17 cellular contexts compared by ENCODE assay signal in the genomic region with DNA sequence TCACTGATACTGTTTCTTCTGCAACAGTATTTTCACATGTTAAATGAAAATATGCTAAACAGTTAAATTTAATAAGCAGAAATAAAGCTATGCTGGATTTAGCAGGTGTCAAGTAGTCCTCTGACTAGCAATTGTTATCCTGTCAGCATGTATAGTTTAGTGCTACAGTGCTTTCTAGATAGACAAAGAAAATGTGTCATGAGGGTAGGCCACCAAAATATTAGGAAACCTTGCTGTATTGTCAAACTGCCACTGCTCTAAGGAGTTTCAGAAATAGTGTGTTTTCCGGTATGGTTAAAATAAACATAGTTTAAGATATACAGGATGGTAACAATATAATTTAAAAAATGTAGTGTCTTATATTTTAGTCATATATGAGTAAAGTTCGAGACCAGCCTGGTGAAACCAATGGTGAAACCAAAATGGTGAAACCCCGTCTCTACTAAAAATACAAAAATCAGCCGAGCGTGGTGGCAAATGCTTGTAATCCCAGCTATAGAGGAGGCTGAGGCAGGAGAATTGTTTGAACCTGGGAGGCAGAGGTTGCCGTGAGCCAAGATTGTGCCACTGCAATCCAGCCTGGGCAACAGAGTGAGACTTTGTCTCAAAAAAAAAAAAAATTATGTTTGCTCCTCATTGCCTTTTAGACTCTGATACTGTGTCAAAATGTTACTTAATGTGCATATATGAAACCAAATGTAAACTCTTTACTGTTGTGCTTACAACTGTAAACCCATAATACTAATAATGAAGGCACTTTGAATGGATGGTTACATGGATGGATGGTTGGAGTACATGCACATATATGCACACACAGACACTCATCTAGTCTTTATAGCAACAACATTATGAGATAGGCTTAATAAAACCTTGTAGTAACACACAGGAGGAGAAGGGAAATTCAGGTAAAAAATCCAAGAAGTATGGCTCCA.
DNase-seq lines count a peak whose midpoint lies in the region; ATAC-seq and TF ChIP-seq lines count a peak whose summit lies in the region.
"Had no signal": no experiment of that assay in that cellular context is flagged by ENCODE, and none has a peak within 500 bp of the region (broad histone marks: within the 10 kb centered on the region; RNA-seq: fewer than 3 reads in every experiment).

No MANE protein-coding gene starts in this region.

- intact Hi-C loops in vagina (cut with DNase I): no loop called here

- DNase-seq in brain microvascular endothelial cell: no peak
- no peak for DNase-seq in vagina (ENCODE audit: extremely low spot score in 2 of 2)
- no peak for DNase-seq in A172 (ENCODE audit: low spot score)
- DNase-seq in HuH-7.5 (ENCODE audit: low spot score): no peak
- DNase-seq: activated CD4-positive, CD25-positive, alpha-beta regulatory T cell; activated CD8-positive, alpha-beta memory T cell treated with anti-CD3 and anti-CD28 coated beads, Interleukin-2, amount 50 U/mL, for 4 hours; islet precursor cell; mesenchymal stem cell; NCI-H2029; NCI-H526; stimulated activated CD4-positive, alpha-beta T cell treated with anti-CD3 and anti-CD28 coated beads, Interleukin-15, amount 100 ng/mL, for 24 hours had no signal

- in situ Hi-C loops in brain microvascular endothelial cell (cut with HindIII; ENCODE audit: low pct_ligation_motif_present, low sequenced_read_pairs): no loop called here

- H3K36me3 ChIP-seq in brain microvascular endothelial cell (replicated peaks) (no peaks in the 10 kb centered on the region), vagina (no peaks in the 10 kb centered on the region)

- no peaks in the 10 kb centered on the region for H3K9me3 ChIP-seq in vagina

- no peaks in the 10 kb centered on the region for H3K4me1 ChIP-seq in vagina
- H3K4me1 ChIP-seq: BLaER1 treated with 17β-estradiol and CSF1 and Interleukin-3, amounts not matched to agents 10 nM and 100 nM had no signal

- H3K27ac ChIP-seq in brain microvascular endothelial cell (no peak overlapping the region), vagina (no peak overlapping the region)
- H3K27ac ChIP-seq: BLaER1 treated with 17β-estradiol and CSF1 and Interleukin-3, amounts not matched to agents 10 nM and 100 nM had no signal

- no peak overlapping the region for H3K4me3 ChIP-seq in brain microvascular endothelial cell (ENCODE audit: low read depth, low read length)
- H3K4me3 ChIP-seq in vagina: no peak overlapping the region
- H3K4me3 ChIP-seq: BLaER1 treated with 17β-estradiol and CSF1 and Interleukin-3, amounts not matched to agents 10 nM and 100 nM had no signal

- TF ChIP-seq CTCF in brain microvascular endothelial cell (IDR thresholded peaks at IDR 0.05; ENCODE audit: low read depth, low read length, missing control alignments): no peak
- TF ChIP-seq CTCF in vagina (IDR thresholded peaks at IDR 0.05): no peak

- TF ChIP-seq POLR2A in vagina (IDR thresholded peaks at IDR 0.05): no peak

- no peaks in the 10 kb centered on the region for H3K27me3 ChIP-seq in brain microvascular endothelial cell (replicated peaks)
- H3K27me3 ChIP-seq in vagina: no peaks in the 10 kb centered on the region
- H3K27me3 ChIP-seq: BLaER1 treated with 17β-estradiol and CSF1 and Interleukin-3, amounts not matched to agents 10 nM and 100 nM had no signal

- peak; percentile 77 for ATAC-seq in GM19035 (IDR thresholded peaks at IDR 0.05; ENCODE audit: unreplicated experiment)
- peak; percentile 51 for ATAC-seq in GM21737 (IDR thresholded peaks at IDR 0.05; ENCODE audit: unreplicated experiment)
- peak; percentile 48 for ATAC-seq in HG03108 (IDR thresholded peaks at IDR 0.05; ENCODE audit: unreplicated experiment)
- ATAC-seq: activated naive CD4-positive, alpha-beta T cell treated with anti-CD3 and anti-CD28 coated beads, Interleukin-2, amount 50 U/mL, for 72 hours; esophagus mucosa had no signal
